Comparison of ENCODE assay signal across 22 cellular contexts in genomic region chr1:228875741-228876140, GRCh38.
A peak's percentile ranks its signal among the peaks of the same experiment; 100 is the strongest.
DNase-seq lines count a peak whose midpoint lies in the region; TF ChIP-seq lines count a peak whose summit lies in the region.
"Had no signal": no experiment of that assay in that cellular context is flagged by ENCODE, and none has a peak within 500 bp of the region (broad histone marks: within the 10 kb centered on the region; RNA-seq: fewer than 3 reads in every experiment).

No MANE protein-coding gene starts in this region.

- no peaks in the 10 kb centered on the region for H3K4me1 ChIP-seq in colonic mucosa

- H3K9me3 ChIP-seq in colonic mucosa: no peaks in the 10 kb centered on the region
- H3K9me3 ChIP-seq: suprapubic skin had no signal

- no peak overlapping the region for H3K9ac ChIP-seq in colonic mucosa (ENCODE audit: low read depth in 2 of 2, low read length in 2 of 2)

- H3K4me3 ChIP-seq in colonic mucosa: no peak overlapping the region
- H3K4me3 ChIP-seq: SK-N-MC, suprapubic skin had no signal

- no peaks in the 10 kb centered on the region for H3K27me3 ChIP-seq in colonic mucosa
- H3K27me3 ChIP-seq: suprapubic skin had no signal

- DNase-seq in LHCN-M2 (ENCODE audit: low read depth): peak; percentile 7
- peak; percentile 17 for DNase-seq in colonic mucosa
- DNase-seq in islet precursor cell: peak; percentile 37
- DNase-seq in pons (ENCODE audit: low spot score): peak; percentile 47
- DNase-seq in stimulated activated naive CD4-positive, alpha-beta T cell treated with Interleukin-2 at 50 U/mL for 16 hours (lab: John Stamatoyannopoulos, UW): no peak
- DNase-seq in NCI-H226: no peak
- DNase-seq in NCI-H1048 (lab: John Stamatoyannopoulos, UW): no peak
- DNase-seq in SW 1271 (lab: John Stamatoyannopoulos, UW): no peak
- DNase-seq: activated CD4-positive, alpha-beta T cell treated with anti-CD3 and anti-CD28 coated beads, Interleukin-2, amount 50 U/mL, for 1 hour; activated CD4-positive, CD25-positive, alpha-beta regulatory T cell; activated gamma-delta T cell treated with Interleukin-2 at 50 U/mL for 16 hours; activated naive CD8-positive, alpha-beta T cell treated with anti-CD3 and anti-CD28 coated beads, Interleukin-2, amount 10 ng/mL, durations not matched to agents 7 days and 5 days; activated T-cell treated with anti-CD3 and anti-CD28 coated beads, Interleukin-2, amount 50 U/mL, for 4 hours; CD8-positive, alpha-beta T cell; central memory CD4-positive, alpha-beta T cell; EL; naive B cell; NCI-H446; RPMI8226; T-helper 17 cell had no signal

- no peaks in the 10 kb centered on the region for H3K36me3 ChIP-seq in colonic mucosa
- H3K36me3 ChIP-seq: suprapubic skin had no signal

- no peak for TF ChIP-seq CTCF in colonic mucosa (IDR thresholded peaks at IDR 0.05)

- H3K27ac ChIP-seq in colonic mucosa: no peak overlapping the region
- H3K27ac ChIP-seq: SK-N-MC, suprapubic skin had no signal

- intact Hi-C loops in colonic mucosa (cut with DNase I): no loop called here

Comparison
In these comparisons a context has a peak if more than half of its experiments do, and no peak if none do; other contexts are left out.
1. DNase-seq: peak in LHCN-M2 (single experiment), colonic mucosa (single experiment), islet precursor cell (single experiment) and pons (single experiment); none in stimulated activated naive CD4-positive, alpha-beta T cell treated with Interleukin-2 at 50 U/mL for 16 hours (single experiment), NCI-H226 (single experiment), NCI-H1048 (single experiment) and SW 1271 (0 of 2).